In the genomic region with DNA sequence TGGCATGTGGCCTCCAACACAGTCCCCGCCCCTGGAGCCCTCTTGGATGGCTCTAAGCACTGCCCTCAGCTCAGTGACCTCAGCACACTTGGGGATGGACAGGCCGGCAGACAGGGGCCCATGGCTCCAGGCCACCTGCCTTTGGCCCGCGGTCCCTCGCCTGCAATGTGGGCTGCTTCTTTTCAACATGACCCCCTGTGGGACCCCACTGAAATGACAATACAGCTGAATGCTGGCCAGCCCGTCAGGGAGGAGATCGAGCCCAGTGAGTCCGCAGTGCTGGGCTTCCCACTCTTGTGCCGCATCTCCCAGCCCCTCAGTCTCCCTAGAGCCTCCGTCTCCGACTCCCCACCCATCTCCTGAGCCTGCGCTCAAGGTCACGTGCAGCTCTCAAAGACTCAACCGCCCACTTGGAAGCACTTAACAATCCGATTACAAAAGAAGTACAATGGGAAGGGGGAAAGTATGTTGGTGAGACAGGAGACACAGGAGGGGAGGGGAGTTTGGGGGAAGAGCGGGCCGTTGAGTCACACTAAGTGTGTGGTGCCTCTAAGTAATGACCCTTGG, we compare ENCODE assay signal across 2 cellular contexts.
TF ChIP-seq lines count a peak whose summit lies in the region.

No MANE protein-coding gene starts in this region.

TF ChIP-seq in A549, 52 proteins besides CTCF, POLR2A, EP300 and RAD21 (continued from another document):
- TF ChIP-seq KDM1A (IDR thresholded peaks at IDR 0.05; ENCODE audit: low read depth) (no peak), FOSL2 (IDR thresholded peaks at IDR 0.05) (no peak), FOSL2 (CRISPR knock-in tag; IDR thresholded peaks at IDR 0.05) (no peak), FOXS1 (CRISPR knock-in tag; IDR thresholded peaks at IDR 0.05) (no peak), CBX8 (IDR thresholded peaks at IDR 0.05) (no peak), ESRRA (IDR thresholded peaks at IDR 0.05; ENCODE audit: borderline replicate concordance, low read length) (no peak), ZFP36 (IDR thresholded peaks at IDR 0.05; ENCODE audit: borderline replicate concordance, partially characterized antibody) (no peak), CBX2 (IDR thresholded peaks at IDR 0.05; ENCODE audit: borderline replicate concordance, low read depth) (no peak), HOXA7 (CRISPR knock-in tag; IDR thresholded peaks at IDR 0.05) (no peak), RARB (CRISPR knock-in tag; IDR thresholded peaks at IDR 0.05) (no peak), JUN (IDR thresholded peaks at IDR 0.05) (no peak), FOSB (CRISPR knock-in tag; IDR thresholded peaks at IDR 0.05) (no peak), HMGXB4 (CRISPR knock-in tag; IDR thresholded peaks at IDR 0.05; ENCODE audit: borderline replicate concordance) (no peak), CEBPB (IDR thresholded peaks at IDR 0.05) (no peak), HOXB5 (CRISPR knock-in tag; IDR thresholded peaks at IDR 0.05) (no peak), EHF (CRISPR knock-in tag; IDR thresholded peaks at IDR 0.05) (no peak), PBX3 (IDR thresholded peaks at IDR 0.05) (no peak)
- TF ChIP-seq, protein P1, sequence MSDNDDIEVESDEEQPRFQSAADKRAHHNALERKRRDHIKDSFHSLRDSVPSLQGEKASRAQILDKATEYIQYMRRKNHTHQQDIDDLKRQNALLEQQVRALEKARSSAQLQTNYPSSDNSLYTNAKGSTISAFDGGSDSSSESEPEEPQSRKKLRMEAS (IDR thresholded peaks at IDR 0.05): no peak
TF ChIP-seq in A549: peak in this region for 0.

TF ChIP-seq in IMR-90, 13 proteins besides CTCF, POLR2A, EP300 and RAD21 (continued from another document):
- TF ChIP-seq RFX5 (IDR thresholded peaks at IDR 0.05; ENCODE audit: low read depth, low read length) (no peak), RCOR1 (IDR thresholded peaks at IDR 0.05; ENCODE audit: insufficient replicate concordance, low read length) (no peak), NFE2L2 (IDR thresholded peaks at IDR 0.05; ENCODE audit: low read depth, low read length) (no peak), SMC3 (IDR thresholded peaks at IDR 0.05; ENCODE audit: low read depth, low read length) (no peak), MAFK (IDR thresholded peaks at IDR 0.05; ENCODE audit: low read depth, low read length) (no peak), BHLHE40 (IDR thresholded peaks at IDR 0.05; ENCODE audit: low read depth, low read length) (no peak), FOS (IDR thresholded peaks at IDR 0.05; ENCODE audit: low read depth, low read length) (no peak), MAZ (IDR thresholded peaks at IDR 0.05; ENCODE audit: borderline replicate concordance, low read depth, low read length) (no peak)
- TF ChIP-seq, protein P2, sequence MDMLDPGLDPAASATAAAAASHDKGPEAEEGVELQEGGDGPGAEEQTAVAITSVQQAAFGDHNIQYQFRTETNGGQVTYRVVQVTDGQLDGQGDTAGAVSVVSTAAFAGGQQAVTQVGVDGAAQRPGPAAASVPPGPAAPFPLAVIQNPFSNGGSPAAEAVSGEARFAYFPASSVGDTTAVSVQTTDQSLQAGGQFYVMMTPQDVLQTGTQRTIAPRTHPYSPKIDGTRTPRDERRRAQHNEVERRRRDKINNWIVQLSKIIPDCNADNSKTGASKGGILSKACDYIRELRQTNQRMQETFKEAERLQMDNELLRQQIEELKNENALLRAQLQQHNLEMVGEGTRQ (IDR thresholded peaks at IDR 0.05; ENCODE audit: low read depth, low read length): no peak
- TF ChIP-seq, protein P3, sequence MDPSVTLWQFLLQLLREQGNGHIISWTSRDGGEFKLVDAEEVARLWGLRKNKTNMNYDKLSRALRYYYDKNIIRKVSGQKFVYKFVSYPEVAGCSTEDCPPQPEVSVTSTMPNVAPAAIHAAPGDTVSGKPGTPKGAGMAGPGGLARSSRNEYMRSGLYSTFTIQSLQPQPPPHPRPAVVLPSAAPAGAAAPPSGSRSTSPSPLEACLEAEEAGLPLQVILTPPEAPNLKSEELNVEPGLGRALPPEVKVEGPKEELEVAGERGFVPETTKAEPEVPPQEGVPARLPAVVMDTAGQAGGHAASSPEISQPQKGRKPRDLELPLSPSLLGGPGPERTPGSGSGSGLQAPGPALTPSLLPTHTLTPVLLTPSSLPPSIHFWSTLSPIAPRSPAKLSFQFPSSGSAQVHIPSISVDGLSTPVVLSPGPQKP (IDR thresholded peaks at IDR 0.05; ENCODE audit: borderline replicate concordance, low read depth, low read length): no peak
